Comparison of ENCODE assay signal across 1 cellular context in genomic region chr6:33390173-33390572, GRCh38.
TF ChIP-seq lines count a peak whose summit lies in the region.

No MANE protein-coding gene starts in this region.

TF ChIP-seq in H1, 55 proteins besides CTCF, POLR2A, EP300 and RAD21:
- TF ChIP-seq CEBPB (IDR thresholded peaks at IDR 0.05; ENCODE audit: low read depth, low read length): no peak
- TF ChIP-seq ATF2 (IDR thresholded peaks at IDR 0.05; ENCODE audit: low read length): no peak
- no peak for TF ChIP-seq EZH2 (IDR thresholded peaks at IDR 0.05; ENCODE audit: low read depth, low read length, severe bottlenecking)
- TF ChIP-seq SIN3A (conservative IDR thresholded peaks at IDR 0.05 in 1 of 2, IDR thresholded peaks at IDR 0.05 in 1 of 2; ENCODE audit: low read depth in 1 of 2, low read length in 2 of 2): no peak
- TF ChIP-seq SAP30 (IDR thresholded peaks at IDR 0.05; ENCODE audit: insufficient read depth, insufficient replicate concordance, low read length): no peak
- TF ChIP-seq CHD1 (IDR thresholded peaks at IDR 0.05; ENCODE audit: low read depth, low read length): no peak
- no peak for TF ChIP-seq CBX8 (IDR thresholded peaks at IDR 0.05; ENCODE audit: borderline replicate concordance, low read depth, low read length)
- no peak for TF ChIP-seq ZNF274 (IDR thresholded peaks at IDR 0.05; ENCODE audit: borderline replicate concordance, extremely low read depth, low read length)
- no peak for TF ChIP-seq FOSL1 (IDR thresholded peaks at IDR 0.05; ENCODE audit: insufficient read depth, low read depth, low read length)
- TF ChIP-seq SIX5 (IDR thresholded peaks at IDR 0.05; ENCODE audit: low read depth, low read length): no peak
TF ChIP-seq in H1: peak in this region for 0.
